ENCODE assay signal across 8 cellular contexts in the genomic region with DNA sequence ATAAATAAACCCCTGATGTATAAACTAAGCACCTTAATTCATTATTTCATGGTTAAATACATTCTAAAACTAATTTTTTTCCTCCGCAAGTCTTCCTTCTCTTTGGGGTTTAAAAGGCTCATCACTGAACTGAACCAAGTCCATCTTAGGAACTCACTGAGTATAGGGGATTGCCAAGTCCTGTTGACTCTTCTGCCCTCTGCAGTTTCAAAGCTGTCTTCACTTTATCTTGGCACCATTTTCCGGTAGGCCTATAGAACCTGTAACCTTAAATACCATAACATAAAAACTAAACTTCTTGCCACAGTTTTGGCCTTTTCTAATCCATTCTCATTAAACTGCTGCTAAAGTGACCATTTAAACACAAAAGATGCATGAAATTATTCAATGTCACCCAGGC.
DNase-seq lines count a peak whose midpoint lies in the region; ATAC-seq and TF ChIP-seq lines count a peak whose summit lies in the region.

No MANE protein-coding gene starts in this region.

- no peaks in the 10 kb centered on the region for H3K79me2 ChIP-seq in Karpas-422 (ENCODE audit: low read length)

- no peak for DNase-seq in stimulated activated naive CD8-positive, alpha-beta T cell treated with anti-CD3 and anti-CD28 coated beads, Interleukin-15, amount 100 ng/mL, for 72 hours
- no peak for DNase-seq in stimulated activated naive CD8-positive, alpha-beta T cell treated with anti-CD3 and anti-CD28 coated beads, Interleukin-15, Interleukin-2, amounts not matched to agents 100 U/mL and 50 U/mL, for 24 hours
- DNase-seq in Karpas-422 = peak; percentile 85
- peak; percentile 31 for DNase-seq in kidney tubule cell (ENCODE audit: low spot score)
- no peak for DNase-seq in NCI-H2081 treated with DMSO at 0.1 percent for 48 hours (lab: John Stamatoyannopoulos, UW)
- DNase-seq in sciatic nerve (ENCODE audit: low spot score) = no peak

- no peaks in the 10 kb centered on the region for H3K36me3 ChIP-seq in Karpas-422 (ENCODE audit: insufficient read depth, low read length)

- no peaks in the 10 kb centered on the region for H3K27me3 Mint-ChIP-seq in stimulated activated naive CD8-positive, alpha-beta T cell treated with anti-CD3 and anti-CD28 coated beads, Interleukin-15, amount 100 ng/mL, for 72 hours

- no peaks in the 10 kb centered on the region for H3K4me1 Mint-ChIP-seq in stimulated activated naive CD8-positive, alpha-beta T cell treated with anti-CD3 and anti-CD28 coated beads, Interleukin-15, amount 100 ng/mL, for 72 hours

- peak; percentile 68 for TF ChIP-seq CTCF in VCaP (conservative IDR thresholded peaks at IDR 0.05)

- no peaks in the 10 kb centered on the region for H3K9me2 ChIP-seq in Karpas-422 (replicated peaks; ENCODE audit: insufficient read depth, low read length)

- H3K9me3 ChIP-seq in Karpas-422 (ENCODE audit: low read length) = no peaks in the 10 kb centered on the region

- no peak overlapping the region for H3K4me2 ChIP-seq in Karpas-422 (ENCODE audit: low read depth, low read length, poor library complexity, severe bottlenecking)

- no peak overlapping the region for H3K27ac ChIP-seq in Karpas-422 (ENCODE audit: low read length)
- H3K27ac ChIP-seq in VCaP = no peak overlapping the region

- peak; percentile 83 for ATAC-seq in stimulated activated naive CD8-positive, alpha-beta T cell treated with anti-CD3 and anti-CD28 coated beads, Interleukin-15, amount 100 ng/mL, for 72 hours
- no peak for ATAC-seq in stimulated activated naive CD8-positive, alpha-beta T cell treated with anti-CD3 and anti-CD28 coated beads, Interleukin-15, Interleukin-2, amounts not matched to agents 100 U/mL and 50 U/mL, for 24 hours
- no peak for ATAC-seq in HG03457 (IDR thresholded peaks at IDR 0.05; ENCODE audit: unreplicated experiment)
- ATAC-seq in sciatic nerve = no peak

- H3K4me3 Mint-ChIP-seq in stimulated activated naive CD8-positive, alpha-beta T cell treated with anti-CD3 and anti-CD28 coated beads, Interleukin-15, amount 100 ng/mL, for 72 hours = no peak overlapping the region

- no peaks in the 10 kb centered on the region for H3K27me3 ChIP-seq in Karpas-422 (ENCODE audit: low read length)

- no peaks in the 10 kb centered on the region for H4K20me1 ChIP-seq in Karpas-422 (ENCODE audit: insufficient read depth, low read depth, low read length)

- no peak overlapping the region for H3K9ac ChIP-seq in Karpas-422 (ENCODE audit: low read length)

- H3K27ac Mint-ChIP-seq in stimulated activated naive CD8-positive, alpha-beta T cell treated with anti-CD3 and anti-CD28 coated beads, Interleukin-15, amount 100 ng/mL, for 72 hours = no peak overlapping the region

- H2AFZ ChIP-seq in Karpas-422 (ENCODE audit: low read length) = no peak overlapping the region

- H3K9me3 Mint-ChIP-seq in stimulated activated naive CD8-positive, alpha-beta T cell treated with anti-CD3 and anti-CD28 coated beads, Interleukin-15, amount 100 ng/mL, for 72 hours = no peaks in the 10 kb centered on the region

- no peak overlapping the region for H3K4me3 ChIP-seq in Karpas-422 (ENCODE audit: low read length)

- H3K4me1 ChIP-seq in Karpas-422 (ENCODE audit: low read length) = peaks cover 11% of the 10 kb centered on the region

- intact Hi-C loops in sciatic nerve (cut with DNase I) = loop anchor here (10.0 kb wide), 1 partner anchor 316 kb away; no protein-coding TSS in a partner anchor

Comparison
In these comparisons a context has a peak if more than half of its experiments do, and no peak if none do; other contexts are left out.
1. DNase-seq: peak in Karpas-422 (single experiment) and kidney tubule cell (single experiment); none in stimulated activated naive CD8-positive, alpha-beta T cell treated with anti-CD3 and anti-CD28 coated beads, Interleukin-15, amount 100 ng/mL, for 72 hours (0 of 2), stimulated activated naive CD8-positive, alpha-beta T cell treated with anti-CD3 and anti-CD28 coated beads, Interleukin-15, Interleukin-2, amounts not matched to agents 100 U/mL and 50 U/mL, for 24 hours (single experiment), NCI-H2081 treated with DMSO at 0.1 percent for 48 hours (single experiment) and sciatic nerve (single experiment).